ENCODE assay signal across 21 cellular contexts in genomic region chr7:65339257-65339656, GRCh38. TPM values are rescaled to one million over a fixed set of nuclear protein-coding genes. Genes with fewer than 3 reads are reported as not detected.
DNase-seq lines count a peak whose midpoint lies in the region; ATAC-seq, FAIRE-seq and TF ChIP-seq lines count a peak whose summit lies in the region.
"Had no signal": no experiment of that assay in that cellular context is flagged by ENCODE, and none has a peak within 500 bp of the region (broad histone marks: within the 10 kb centered on the region; RNA-seq: fewer than 3 reads in every experiment).

No MANE protein-coding gene starts in this region.

- H3K9me3 Mint-ChIP-seq in activated CD4-positive, alpha-beta T cell treated with anti-CD3 and anti-CD28 coated beads, Interleukin-2, amount 10 ng/mL, durations not matched to agents 24 days and 14 days: no peaks in the 10 kb centered on the region

- H3K4me3 Mint-ChIP-seq in activated CD4-positive, alpha-beta T cell treated with anti-CD3 and anti-CD28 coated beads, Interleukin-2, amount 10 ng/mL, durations not matched to agents 24 days and 14 days: no peak overlapping the region
- H3K4me3 Mint-ChIP-seq: CD4-positive, CD25-positive, alpha-beta regulatory T cell; CD8-positive, alpha-beta memory T cell; GM23338 had no signal

- no peak for TF ChIP-seq EP300 in GM12878 (IDR thresholded peaks at IDR 0.05; ENCODE audit: borderline replicate concordance in 1 of 2, control insufficient read depth in 1 of 2, low read depth in 2 of 2, low read length in 2 of 2)

- H3K27me3 ChIP-seq in GM12878 (replicated peaks in 1 of 2; ENCODE audit: control insufficient read depth in 2 of 2, insufficient read depth in 2 of 2, low read length in 1 of 2) (no peaks in the 10 kb centered on the region), right lobe of liver (no peaks in the 10 kb centered on the region)
- H3K27me3 ChIP-seq: BE2C had no signal

- H3K36me3 ChIP-seq in GM12878 (ENCODE audit: control insufficient read depth in 2 of 2, insufficient read depth in 2 of 2, low read length in 1 of 2) (no peaks in the 10 kb centered on the region), right lobe of liver (no peaks in the 10 kb centered on the region)
- H3K36me3 ChIP-seq: BE2C had no signal

- TF ChIP-seq RAD21 in GM12878 (IDR thresholded peaks at IDR 0.05; ENCODE audit: insufficient read depth, low read depth, low read length): no peak

- TF ChIP-seq POLR2A in GM12878 (IDR thresholded peaks at IDR 0.05; ENCODE audit: low read depth, low read length) (no peak), right lobe of liver (IDR thresholded peaks at IDR 0.05) (no peak)

- H3K27ac ChIP-seq in GM12878 (ENCODE audit: control insufficient read depth, insufficient read depth) (peak overlapping the region; percentile 30; the same call in 1 of the 2 replicates), right lobe of liver (no peak overlapping the region)

- H3K9me3 ChIP-seq in GM12878 (replicated peaks; ENCODE audit: control insufficient read depth, insufficient read depth, low read length) (no peaks in the 10 kb centered on the region), right lobe of liver (no peaks in the 10 kb centered on the region)
- H3K9me3 ChIP-seq: BE2C had no signal

- H3K79me2 ChIP-seq in GM12878 (ENCODE audit: control insufficient read depth, insufficient read depth, low read length): no peaks in the 10 kb centered on the region

- no peak for TF ChIP-seq CTCF in GM12878 (IDR thresholded peaks at IDR 0.05 in 2 of 3, conservative IDR thresholded peaks at IDR 0.05 in 1 of 3; ENCODE audit: control insufficient read depth in 2 of 3, extremely low read depth in 1 of 3, insufficient read depth in 1 of 3, low read depth in 3 of 3, low read length in 3 of 3)
- no peak for TF ChIP-seq CTCF in right lobe of liver (IDR thresholded peaks at IDR 0.05)

- CTCF ChIA-PET in GM12878 (lab: Yijun Ruan, JAX): no interaction called here

- no peak for FAIRE-seq in GM12878 (lab: Jason Lieb, UNC)
- FAIRE-seq: GM12891, GM19239, H54 had no signal

- no peak overlapping the region for H3K27ac Mint-ChIP-seq in activated CD4-positive, alpha-beta T cell treated with anti-CD3 and anti-CD28 coated beads, Interleukin-2, amount 10 ng/mL, durations not matched to agents 24 days and 14 days
- H3K27ac Mint-ChIP-seq: CD8-positive, alpha-beta memory T cell; GM23338 had no signal

- POLR2A ChIA-PET in GM12878 (lab: Charles Lee): no interaction called here

- WGBS in GM12878 (ENCODE audit: insufficient coverage, insufficient replicate concordance, low lambda C conversion rate, missing lambda C conversion rate): 91% methylated on average over 3 of the region's 3 CpGs
- 17% methylated on average over 3 of the region's 3 CpGs for WGBS in right lobe of liver (ENCODE audit: insufficient coverage, low coverage, low lambda C conversion rate, missing lambda C conversion rate)

- no peak overlapping the region for H3K9ac ChIP-seq in GM12878 (ENCODE audit: control insufficient read depth, insufficient read depth, low read length)

- in situ Hi-C loops in GM12878 (cut with MboI): no loop called here

- no peaks in the 10 kb centered on the region for H3K4me1 Mint-ChIP-seq in activated CD4-positive, alpha-beta T cell treated with anti-CD3 and anti-CD28 coated beads, Interleukin-2, amount 10 ng/mL, durations not matched to agents 24 days and 14 days
- H3K4me1 Mint-ChIP-seq: CD4-positive, CD25-positive, alpha-beta regulatory T cell; CD8-positive, alpha-beta memory T cell; GM23338 had no signal

- H3K27me3 Mint-ChIP-seq in activated CD4-positive, alpha-beta T cell treated with anti-CD3 and anti-CD28 coated beads, Interleukin-2, amount 10 ng/mL, durations not matched to agents 24 days and 14 days: no peaks in the 10 kb centered on the region

- H3K4me1 ChIP-seq in GM12878 (ENCODE audit: control insufficient read depth, insufficient read depth, low read length): peaks cover 3% of the 10 kb centered on the region; the same call in 1 of the 2 replicates
- peaks cover 0 to 18% (median 2%) of the 10 kb centered on the region in 4 donors for H3K4me1 ChIP-seq in right lobe of liver
- H3K4me1 ChIP-seq: BE2C had no signal

- H2AFZ ChIP-seq in GM12878 (ENCODE audit: control insufficient read depth, low read depth, low read length): no peak overlapping the region
- H2AFZ ChIP-seq: GM23338 had no signal

- H3K4me3 ChIP-seq in GM12878 (no peak overlapping the region), right lobe of liver (no peak overlapping the region)
- H3K4me3 ChIP-seq: GM23338 had no signal

- no peak for ATAC-seq in GM12878
- ATAC-seq in right lobe of liver: peak; percentile 95 to 98 (median 97)
- ATAC-seq in GM19397 (IDR thresholded peaks at IDR 0.05; ENCODE audit: unreplicated experiment): no peak
- ATAC-seq: GM23338 had no signal

- RAD21 ChIA-PET in GM12878 (lab: Charles Lee; ENCODE audit: unreplicated experiment): interaction anchor here (0.7 kb wide), 1 partner anchor 36 kb away, joined by 3 read pairs; no protein-coding TSS in a partner anchor

- H3K36me3 Mint-ChIP-seq in activated CD4-positive, alpha-beta T cell treated with anti-CD3 and anti-CD28 coated beads, Interleukin-2, amount 10 ng/mL, durations not matched to agents 24 days and 14 days (ENCODE audit: low read depth): no peaks in the 10 kb centered on the region
- H3K36me3 Mint-ChIP-seq: CD4-positive, CD25-positive, alpha-beta regulatory T cell had no signal

- H3K4me2 ChIP-seq in GM12878 (ENCODE audit: control insufficient read depth, insufficient read depth): no peak overlapping the region
- H3K4me2 ChIP-seq: GM23338 had no signal

- H4K20me1 ChIP-seq in GM12878 (ENCODE audit: control insufficient read depth, insufficient read depth): no peaks in the 10 kb centered on the region

- peak; percentile 6 for DNase-seq in M059J (ENCODE audit: low read depth)
- DNase-seq in GM12878 (ENCODE audit: low read depth, low spot score): no peak
- DNase-seq in right lobe of liver: peak; percentile 21 to 75 (median 58)
- no peak for DNase-seq in anterior cingulate cortex (lab: John Stamatoyannopoulos, UW)
- no peak for DNase-seq in NOMO-1 treated with DMSO at 0.1 percent for 48 hours (lab: John Stamatoyannopoulos, UW; ENCODE audit: unreplicated experiment)
- DNase-seq in activated CD4-positive, alpha-beta T cell treated with anti-CD3 and anti-CD28 coated beads, Interleukin-2, amount 10 ng/mL, durations not matched to agents 24 days and 14 days: no peak
- DNase-seq: BE2C; C1 segment of cervical spinal cord; CD4-positive, CD25-positive, alpha-beta regulatory T cell; CD8-positive, alpha-beta memory T cell; COR-L47; DMS 273 treated with DMSO at 0.1 percent for 48 hours; DMS53; DND-41; EL; HCEC 1CT had no signal

- intact Hi-C loops in GM12878 (cut with micrococcal nuclease; ENCODE audit: unreplicated experiment): no loop called here
- intact Hi-C loops in right lobe of liver (cut with DNase I): no loop called here
- intact Hi-C loops in activated CD4-positive, alpha-beta T cell treated with anti-CD3 and anti-CD28 coated beads, Interleukin-2, amount 10 ng/mL, durations not matched to agents 24 days and 14 days (cut with micrococcal nuclease): no loop called here

- BruUV-seq in GM12878 (replicated peaks; lab: Mats Ljungman, UMichigan): no TSS peak

- SMC1A ChIA-PET in GM12878 (lab: Charles Lee; ENCODE audit: uncharacterized antibody, unreplicated experiment): no interaction called here

TF ChIP-seq in GM12878, 131 proteins besides CTCF, POLR2A, EP300 and RAD21 (continues in another document):
- TF ChIP-seq PAX5 (IDR thresholded peaks at IDR 0.05; ENCODE audit: borderline replicate concordance, low read depth, low read length) (no peak), ZNF217 (IDR thresholded peaks at IDR 0.05) (no peak), IRF5 (IDR thresholded peaks at IDR 0.05; ENCODE audit: borderline replicate concordance) (no peak), BMI1 (IDR thresholded peaks at IDR 0.05; ENCODE audit: borderline replicate concordance) (no peak), ZNF622 (IDR thresholded peaks at IDR 0.05) (no peak), KAT2A (conservative IDR thresholded peaks at IDR 0.05; ENCODE audit: control insufficient read depth, low read depth, low read length) (no peak)

RNA-seq across cellular contexts. Expression of gene ZNF92, which starts 34.4 kb away (rescaled TPM):
- total RNA-seq in M059J (2014; rRNA removed; shearing (Covaris generic)): 14.5 and 16.0 TPM in 2 replicates
- 31.6 and 36.1 TPM in 2 replicates for total RNA-seq in GM12878 (2013; cell fraction: nucleolus; rRNA removed)
- total RNA-seq in GM12878 (2014; rRNA removed) (14.7 and 17.7 TPM in 2 replicates), GM12878 (2014; rRNA removed; fragmentation: Illumina TruSeq; extraction: Trizol) (26.9 and 27.6 TPM in 2 replicates), GM12878 (2021) (13.4 and 13.8 TPM in 2 replicates), right lobe of liver (1 to 10 TPM; 1.9 to 4.5 (median 2.4) TPM)
- 5.4 TPM for polyA plus RNA-seq in GM12878 (2011; ENCODE audit: low read depth)
- polyA plus RNA-seq in GM12878 (2011; rRNA removed) (13.2 and 26.7 TPM in 2 replicates), GM12878 (2014; fragmentation: Illumina TruSeq; extraction: Trizol) (17.3 and 22.5 TPM in 2 replicates), GM12878 (2014; fragmentation: Nextera tagmentation; extraction: Ambion mirVana) (1 to 10 TPM; 6.7 to 7.2 TPM), GM12878 (2014; rRNA removed) (7.8 and 8.4 TPM in 2 replicates), GM12878 (2016; fragmentation: Nextera tagmentation; extraction: Ambion mirVana) (10 to 100 TPM; 17.7 to 19.4 TPM)
- 2.9 and 3.5 TPM in 2 replicates for polyA plus RNA-seq in GM12878 (2011; cell fraction: cytosol; rRNA removed)
- 10.6 and 12.4 TPM in 2 replicates for polyA plus RNA-seq in GM12878 (2011; cell fraction: nucleus; rRNA removed)
- polyA plus RNA-seq in GM12878 (2012): 9.3 and 11.5 TPM in 2 replicates
- 8.6 and 9.8 TPM in 2 replicates for polyA minus RNA-seq in GM12878 (2011; rRNA and poly(A)+ RNA removed)
- polyA minus RNA-seq in GM12878 (2011; cell fraction: cytosol; rRNA and poly(A)+ RNA removed): 5.6 and 7.2 TPM in 2 replicates
- polyA minus RNA-seq in GM12878 (2011; cell fraction: nucleus; rRNA and poly(A)+ RNA removed): 8.6 and 9.6 TPM in 2 replicates
- total RNA-seq in activated CD4-positive, alpha-beta T cell treated with anti-CD3 and anti-CD28 coated beads, Interleukin-2, amount 10 ng/mL, durations not matched to agents 24 days and 14 days: 12.9 and 15.0 TPM in 2 replicates

Comparison
In these comparisons a context has a peak if more than half of its experiments do, and no peak if none do; other contexts are left out.
1. DNase-seq: peak in M059J (single experiment) and right lobe of liver (3 of 3); none in GM12878 (single experiment), anterior cingulate cortex (0 of 58), NOMO-1 treated with DMSO at 0.1 percent for 48 hours (single experiment) and activated CD4-positive, alpha-beta T cell treated with anti-CD3 and anti-CD28 coated beads, Interleukin-2, amount 10 ng/mL, durations not matched to agents 24 days and 14 days (single experiment).
2. ATAC-seq: peak in right lobe of liver (4 of 4); none in GM12878 (single experiment) and GM19397 (single experiment).